9 cellular contexts compared by ENCODE assay signal in the genomic region with DNA sequence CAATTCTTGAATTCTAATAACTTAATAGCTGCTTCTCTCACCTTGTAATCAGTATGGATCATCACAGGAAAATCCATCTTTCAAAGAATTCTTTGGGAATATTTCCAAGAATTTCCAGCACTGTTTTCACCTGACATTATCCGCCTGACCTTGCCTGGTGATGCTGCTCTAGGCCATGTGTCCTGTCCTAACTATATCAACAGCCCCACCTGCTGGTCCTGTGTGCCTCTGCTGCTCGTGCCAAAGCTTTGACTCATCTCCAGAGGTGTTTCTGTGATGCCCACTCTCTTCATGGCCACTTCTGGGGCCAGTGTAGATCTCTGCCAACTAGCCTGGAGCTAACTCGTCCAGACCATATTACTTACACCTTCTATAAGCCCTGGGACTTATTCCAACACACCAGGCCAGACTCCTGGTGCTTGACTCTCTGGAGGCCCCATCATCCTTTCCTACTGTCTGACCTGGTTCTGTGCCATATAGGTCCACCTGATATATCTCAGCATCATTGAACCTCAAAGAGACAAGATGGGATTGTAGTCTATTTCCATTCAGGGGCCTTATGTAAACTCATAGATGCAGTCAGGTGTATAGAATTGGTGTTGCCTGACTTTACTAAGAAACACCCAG.
DNase-seq lines count a peak whose midpoint lies in the region; ATAC-seq and TF ChIP-seq lines count a peak whose summit lies in the region.
"Had no signal": no experiment of that assay in that cellular context is flagged by ENCODE, and none has a peak within 500 bp of the region (broad histone marks: within the 10 kb centered on the region; RNA-seq: fewer than 3 reads in every experiment).

No MANE protein-coding gene starts in this region.

- DNase-seq in NCI-H2081 (lab: John Stamatoyannopoulos, UW) (peak; percentile 44 to 58), NCI-H2081 treated with DMSO at 0.1 percent for 48 hours (lab: John Stamatoyannopoulos, UW) (no peak), NCI-H345 (lab: John Stamatoyannopoulos, UW) (peak; percentile 64), colonic mucosa (peak; percentile 61), lower lobe of right lung (peak; percentile 58)
- DNase-seq in activated CD4-positive, alpha-beta T cell treated with anti-CD3 and anti-CD28 coated beads for 48 hours: peak; percentile 79
- DNase-seq in stimulated activated CD8-positive, alpha-beta memory T cell treated with anti-CD3 and anti-CD28 coated beads, Interleukin-4, amount 100 ng/mL, for 24 hours (ENCODE audit: low read depth): peak; percentile 48

- TF ChIP-seq CTCF in colonic mucosa (IDR thresholded peaks at IDR 0.05): peak; percentile 43
- TF ChIP-seq CTCF in lower lobe of right lung (IDR thresholded peaks at IDR 0.05): peak; percentile 61

- H3K9me3 ChIP-seq in colonic mucosa (no peaks in the 10 kb centered on the region), lower lobe of right lung (no peaks in the 10 kb centered on the region)
- H3K9me3 ChIP-seq: BLaER1 had no signal

- H3K27me3 ChIP-seq in colonic mucosa: no peaks in the 10 kb centered on the region
- H3K27me3 ChIP-seq in lower lobe of right lung (ENCODE audit: low read depth): no peaks in the 10 kb centered on the region
- H3K27me3 ChIP-seq: BLaER1 had no signal

- H3K36me3 ChIP-seq in colonic mucosa: no peaks in the 10 kb centered on the region
- no peaks in the 10 kb centered on the region for H3K36me3 ChIP-seq in lower lobe of right lung
- H3K36me3 ChIP-seq: BLaER1 had no signal

- intact Hi-C loops in colonic mucosa (cut with DNase I): loop anchor here (10.0 kb wide), 1 partner anchor 211 kb away; no protein-coding TSS in a partner anchor
- intact Hi-C loops in lower lobe of right lung (cut with DNase I): no loop called here

- H3K27ac ChIP-seq in colonic mucosa (no peak overlapping the region), lower lobe of right lung (no peak overlapping the region)
- H3K27ac ChIP-seq: BLaER1 had no signal

- H3K9ac ChIP-seq in colonic mucosa (ENCODE audit: low read depth in 2 of 2, low read length in 2 of 2): no peak overlapping the region
- H3K9ac ChIP-seq: BLaER1 had no signal

- no peaks in the 10 kb centered on the region for H3K4me1 ChIP-seq in colonic mucosa
- H3K4me1 ChIP-seq in lower lobe of right lung: no peaks in the 10 kb centered on the region
- H3K4me1 ChIP-seq: BLaER1 had no signal

- no peak overlapping the region for H3K4me3 ChIP-seq in colonic mucosa
- no peak overlapping the region for H3K4me3 ChIP-seq in lower lobe of right lung
- H3K4me3 ChIP-seq: BLaER1 had no signal

- ATAC-seq in HG02870 (IDR thresholded peaks at IDR 0.05; ENCODE audit: unreplicated experiment) (peak; percentile 60), lower lobe of right lung (peak; percentile 71 to 83)
